Comparison of ENCODE assay signal across 1 cellular context in the genomic region with DNA sequence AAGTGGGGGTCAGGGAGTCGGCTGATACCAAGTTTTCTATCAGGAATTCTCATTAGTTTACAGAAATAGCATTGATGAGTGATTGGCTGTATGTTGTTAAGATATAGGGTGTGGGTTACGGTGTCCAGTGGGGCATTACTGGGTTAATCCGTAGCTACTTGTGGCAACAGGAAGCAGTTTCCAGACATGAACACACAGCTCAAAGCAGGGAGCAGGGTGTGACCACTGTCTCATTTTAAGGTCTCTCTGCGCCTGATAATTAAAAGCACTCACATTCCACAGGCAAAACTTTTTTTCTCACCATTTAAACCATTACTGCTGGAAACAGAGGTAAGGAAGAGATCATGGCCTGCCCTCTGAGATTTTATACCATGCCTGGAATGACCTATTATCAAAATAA.
TF ChIP-seq lines count a peak whose summit lies in the region.

No MANE protein-coding gene starts in this region.

TF ChIP-seq in GM23338, 12 proteins besides CTCF, POLR2A, EP300 and RAD21 (continued from another document):
- TF ChIP-seq, protein P1, sequence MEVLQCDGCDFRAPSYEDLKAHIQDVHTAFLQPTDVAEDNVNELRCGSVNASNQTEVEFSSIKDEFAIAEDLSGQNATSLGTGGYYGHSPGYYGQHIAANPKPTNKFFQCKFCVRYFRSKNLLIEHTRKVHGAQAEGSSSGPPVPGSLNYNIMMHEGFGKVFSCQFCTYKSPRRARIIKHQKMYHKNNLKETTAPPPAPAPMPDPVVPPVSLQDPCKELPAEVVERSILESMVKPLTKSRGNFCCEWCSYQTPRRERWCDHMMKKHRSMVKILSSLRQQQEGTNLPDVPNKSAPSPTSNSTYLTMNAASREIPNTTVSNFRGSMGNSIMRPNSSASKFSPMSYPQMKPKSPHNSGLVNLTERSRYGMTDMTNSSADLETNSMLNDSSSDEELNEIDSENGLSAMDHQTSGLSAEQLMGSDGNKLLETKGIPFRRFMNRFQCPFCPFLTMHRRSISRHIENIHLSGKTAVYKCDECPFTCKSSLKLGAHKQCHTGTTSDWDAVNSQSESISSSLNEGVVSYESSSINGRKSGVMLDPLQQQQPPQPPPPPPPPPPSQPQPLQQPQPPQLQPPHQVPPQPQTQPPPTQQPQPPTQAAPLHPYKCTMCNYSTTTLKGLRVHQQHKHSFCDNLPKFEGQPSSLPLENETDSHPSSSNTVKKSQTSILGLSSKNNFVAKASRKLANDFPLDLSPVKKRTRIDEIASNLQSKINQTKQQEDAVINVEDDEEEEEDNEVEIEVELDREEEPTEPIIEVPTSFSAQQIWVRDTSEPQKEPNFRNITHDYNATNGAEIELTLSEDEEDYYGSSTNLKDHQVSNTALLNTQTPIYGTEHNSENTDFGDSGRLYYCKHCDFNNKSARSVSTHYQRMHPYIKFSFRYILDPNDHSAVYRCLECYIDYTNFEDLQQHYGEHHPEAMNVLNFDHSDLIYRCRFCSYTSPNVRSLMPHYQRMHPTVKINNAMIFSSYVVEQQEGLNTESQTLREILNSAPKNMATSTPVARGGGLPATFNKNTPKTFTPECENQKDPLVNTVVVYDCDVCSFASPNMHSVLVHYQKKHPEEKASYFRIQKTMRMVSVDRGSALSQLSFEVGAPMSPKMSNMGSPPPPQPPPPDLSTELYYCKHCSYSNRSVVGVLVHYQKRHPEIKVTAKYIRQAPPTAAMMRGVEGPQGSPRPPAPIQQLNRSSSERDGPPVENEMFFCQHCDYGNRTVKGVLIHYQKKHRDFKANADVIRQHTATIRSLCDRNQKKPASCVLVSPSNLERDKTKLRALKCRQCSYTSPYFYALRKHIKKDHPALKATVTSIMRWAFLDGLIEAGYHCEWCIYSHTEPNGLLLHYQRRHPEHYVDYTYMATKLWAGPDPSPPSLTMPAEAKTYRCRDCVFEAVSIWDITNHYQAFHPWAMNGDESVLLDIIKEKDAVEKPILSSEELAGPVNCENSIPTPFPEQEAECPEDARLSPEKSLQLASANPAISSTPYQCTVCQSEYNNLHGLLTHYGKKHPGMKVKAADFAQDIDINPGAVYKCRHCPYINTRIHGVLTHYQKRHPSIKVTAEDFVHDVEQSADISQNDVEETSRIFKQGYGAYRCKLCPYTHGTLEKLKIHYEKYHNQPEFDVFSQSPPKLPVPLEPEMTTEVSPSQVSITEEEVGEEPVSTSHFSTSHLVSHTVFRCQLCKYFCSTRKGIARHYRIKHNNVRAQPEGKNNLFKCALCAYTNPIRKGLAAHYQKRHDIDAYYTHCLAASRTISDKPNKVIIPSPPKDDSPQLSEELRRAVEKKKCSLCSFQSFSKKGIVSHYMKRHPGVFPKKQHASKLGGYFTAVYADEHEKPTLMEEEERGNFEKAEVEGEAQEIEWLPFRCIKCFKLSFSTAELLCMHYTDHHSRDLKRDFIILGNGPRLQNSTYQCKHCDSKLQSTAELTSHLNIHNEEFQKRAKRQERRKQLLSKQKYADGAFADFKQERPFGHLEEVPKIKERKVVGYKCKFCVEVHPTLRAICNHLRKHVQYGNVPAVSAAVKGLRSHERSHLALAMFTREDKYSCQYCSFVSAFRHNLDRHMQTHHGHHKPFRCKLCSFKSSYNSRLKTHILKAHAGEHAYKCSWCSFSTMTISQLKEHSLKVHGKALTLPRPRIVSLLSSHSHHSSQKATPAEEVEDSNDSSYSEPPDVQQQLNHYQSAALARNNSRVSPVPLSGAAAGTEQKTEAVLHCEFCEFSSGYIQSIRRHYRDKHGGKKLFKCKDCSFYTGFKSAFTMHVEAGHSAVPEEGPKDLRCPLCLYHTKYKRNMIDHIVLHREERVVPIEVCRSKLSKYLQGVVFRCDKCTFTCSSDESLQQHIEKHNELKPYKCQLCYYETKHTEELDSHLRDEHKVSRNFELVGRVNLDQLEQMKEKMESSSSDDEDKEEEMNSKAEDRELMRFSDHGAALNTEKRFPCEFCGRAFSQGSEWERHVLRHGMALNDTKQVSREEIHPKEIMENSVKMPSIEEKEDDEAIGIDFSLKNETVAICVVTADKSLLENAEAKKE (CRISPR knock-in tag; IDR thresholded peaks at IDR 0.05): no peak
- TF ChIP-seq, protein P2, sequence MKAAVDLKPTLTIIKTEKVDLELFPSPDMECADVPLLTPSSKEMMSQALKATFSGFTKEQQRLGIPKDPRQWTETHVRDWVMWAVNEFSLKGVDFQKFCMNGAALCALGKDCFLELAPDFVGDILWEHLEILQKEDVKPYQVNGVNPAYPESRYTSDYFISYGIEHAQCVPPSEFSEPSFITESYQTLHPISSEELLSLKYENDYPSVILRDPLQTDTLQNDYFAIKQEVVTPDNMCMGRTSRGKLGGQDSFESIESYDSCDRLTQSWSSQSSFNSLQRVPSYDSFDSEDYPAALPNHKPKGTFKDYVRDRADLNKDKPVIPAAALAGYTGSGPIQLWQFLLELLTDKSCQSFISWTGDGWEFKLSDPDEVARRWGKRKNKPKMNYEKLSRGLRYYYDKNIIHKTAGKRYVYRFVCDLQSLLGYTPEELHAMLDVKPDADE (IDR thresholded peaks at IDR 0.05): no peak
TF ChIP-seq in GM23338: peak in this region for 0.
